14 cellular contexts compared by ENCODE assay signal in genomic region chr12:46493352-46494209, GRCh38.
DNase-seq lines count a peak whose midpoint lies in the region; ATAC-seq, FAIRE-seq and TF ChIP-seq lines count a peak whose summit lies in the region.
"Had no signal": no experiment of that assay in that cellular context is flagged by ENCODE, and none has a peak within 500 bp of the region (broad histone marks: within the 10 kb centered on the region; RNA-seq: fewer than 3 reads in every experiment).

No MANE protein-coding gene starts in this region.

- H3K36me3 Mint-ChIP-seq in mesothelial cell of epicardium (no peaks in the 10 kb centered on the region), natural killer cell (no peaks in the 10 kb centered on the region)

- H3K27ac ChIP-seq in ACC112 (ENCODE audit: low read depth, low read length) = peak overlapping the region; percentile 91
- no peak overlapping the region for H3K27ac ChIP-seq in colonic mucosa
- H3K27ac ChIP-seq: neutrophil had no signal

- H3K4me1 ChIP-seq in ACC112 (ENCODE audit: control insufficient read depth, insufficient read depth, low read length, unreplicated experiment) (peaks cover 61% of the 10 kb centered on the region), colonic mucosa (no peaks in the 10 kb centered on the region)

- H3K9ac ChIP-seq in colonic mucosa (ENCODE audit: low read depth in 2 of 2, low read length in 2 of 2) = no peak overlapping the region

- no peaks in the 10 kb centered on the region for H3K79me2 ChIP-seq in ACC112 (ENCODE audit: control insufficient read depth, insufficient read depth, low read length, unreplicated experiment)

- TF ChIP-seq CTCF in LNCaP clone FGC (IDR thresholded peaks at IDR 0.05; ENCODE audit: control insufficient read depth, extremely low read depth, insufficient read depth) (no peak), bronchial epithelial cell (IDR thresholded peaks at IDR 0.05; ENCODE audit: insufficient read depth, low read length, severe bottlenecking) (no peak), mesothelial cell of epicardium (IDR thresholded peaks at IDR 0.05; ENCODE audit: unreplicated experiment) (no peak), colonic mucosa (IDR thresholded peaks at IDR 0.05) (no peak), natural killer cell (IDR thresholded peaks at IDR 0.05) (no peak)

- H3K27me3 ChIP-seq in ACC112 (ENCODE audit: insufficient read depth, low read length) = no peaks in the 10 kb centered on the region
- no peaks in the 10 kb centered on the region for H3K27me3 ChIP-seq in bronchial epithelial cell (ENCODE audit: control insufficient read depth, insufficient read depth, low read length)
- no peaks in the 10 kb centered on the region for H3K27me3 ChIP-seq in colonic mucosa
- H3K27me3 ChIP-seq: neutrophil, Peyer's patch had no signal

- no peak for FAIRE-seq in bronchial epithelial cell (lab: Jason Lieb, UNC)

- H3K27me3 Mint-ChIP-seq in mesothelial cell of epicardium (ENCODE audit: low read depth) = no peaks in the 10 kb centered on the region
- no peaks in the 10 kb centered on the region for H3K27me3 Mint-ChIP-seq in natural killer cell (ENCODE audit: low read depth in 2 of 2)
- H3K27me3 Mint-ChIP-seq: B cell had no signal

- H3K9me3 Mint-ChIP-seq in mesothelial cell of epicardium = peaks cover 4% of the 10 kb centered on the region
- no peaks in the 10 kb centered on the region for H3K9me3 Mint-ChIP-seq in natural killer cell
- H3K9me3 Mint-ChIP-seq: activated T-helper 2 cell treated with anti-CD3 and anti-CD28 coated beads, Interferon-gamma antibody, Interleukin-2, Interleukin-4, amounts not matched to agents 10 μg/mL and 5 μg/mL and 100 μg/mL, durations not matched to agents 14 hours and 24 hours and 36 hours had no signal

- H2AFZ ChIP-seq in ACC112 (ENCODE audit: low read length, unreplicated experiment) = no peak overlapping the region

- ATAC-seq in HG03135 (IDR thresholded peaks at IDR 0.05; ENCODE audit: unreplicated experiment) = no peak
- ATAC-seq in natural killer cell = no peak

- no peaks in the 10 kb centered on the region for H3K9me3 ChIP-seq in colonic mucosa
- H3K9me3 ChIP-seq: neutrophil, Peyer's patch had no signal

- H3K4me3 ChIP-seq in ACC112 (ENCODE audit: low read depth, low read length) = peak overlapping the region; percentile 47
- H3K4me3 ChIP-seq in LNCaP clone FGC (ENCODE audit: low read depth, low read length) = no peak overlapping the region
- no peak overlapping the region for H3K4me3 ChIP-seq in bronchial epithelial cell (ENCODE audit: low read depth, low read length)
- no peak overlapping the region for H3K4me3 ChIP-seq in colonic mucosa
- H3K4me3 ChIP-seq: Peyer's patch had no signal

- intact Hi-C loops in colonic mucosa (cut with DNase I) = no loop called here
- intact Hi-C loops in natural killer cell (cut with micrococcal nuclease) = no loop called here

- H3K27ac Mint-ChIP-seq in mesothelial cell of epicardium = peak overlapping the region; percentile 90
- no peak overlapping the region for H3K27ac Mint-ChIP-seq in natural killer cell
- H3K27ac Mint-ChIP-seq: activated T-helper 2 cell treated with anti-CD3 and anti-CD28 coated beads, Interferon-gamma antibody, Interleukin-2, Interleukin-4, amounts not matched to agents 10 μg/mL and 5 μg/mL and 100 μg/mL, durations not matched to agents 14 hours and 24 hours and 36 hours; B cell had no signal

- DNase-seq in LNCaP clone FGC (ENCODE audit: low read depth) = peak; percentile 98
- peak; percentile 33 for DNase-seq in bronchial epithelial cell (ENCODE audit: low read depth)
- DNase-seq in mesothelial cell of epicardium (ENCODE audit: low spot score in 2 of 2, unreplicated experiment in 2 of 2) = no peak
- DNase-seq in NCI-H128 (lab: John Stamatoyannopoulos, UW; ENCODE audit: unreplicated experiment) = no peak
- no peak for DNase-seq in colonic mucosa
- DNase-seq in natural killer cell = no peak
- DNase-seq: activated CD4-positive, CD25-positive, alpha-beta regulatory T cell; NCI-H1436 treated with DMSO at 0.1 percent for 48 hours; Peyer's patch had no signal

- H3K36me3 ChIP-seq in ACC112 (ENCODE audit: insufficient read depth, low read length) (0 out of 2 replicates have a peak, but pooled peaks cover 2% of the 10 kb centered on the region), bronchial epithelial cell (ENCODE audit: control insufficient read depth, insufficient read depth, low read length) (no peaks in the 10 kb centered on the region), colonic mucosa (no peaks in the 10 kb centered on the region)
- H3K36me3 ChIP-seq: neutrophil, Peyer's patch had no signal

- no peak overlapping the region for H3K4me3 Mint-ChIP-seq in mesothelial cell of epicardium
- H3K4me3 Mint-ChIP-seq in natural killer cell = no peak overlapping the region
- H3K4me3 Mint-ChIP-seq: B cell had no signal

- H3K4me1 Mint-ChIP-seq in mesothelial cell of epicardium (peaks cover 38% of the 10 kb centered on the region), natural killer cell (peaks cover 0 to 2% of the 10 kb centered on the region in 2 donors)

Comparison
In these comparisons a context has a peak if more than half of its experiments do, and no peak if none do; other contexts are left out.
1. DNase-seq: peak in LNCaP clone FGC (single experiment) and bronchial epithelial cell (single experiment); none in mesothelial cell of epicardium (0 of 2), NCI-H128 (single experiment), colonic mucosa (single experiment) and natural killer cell (single experiment).